ENCODE assay signal across 29 cellular contexts in the genomic region with DNA sequence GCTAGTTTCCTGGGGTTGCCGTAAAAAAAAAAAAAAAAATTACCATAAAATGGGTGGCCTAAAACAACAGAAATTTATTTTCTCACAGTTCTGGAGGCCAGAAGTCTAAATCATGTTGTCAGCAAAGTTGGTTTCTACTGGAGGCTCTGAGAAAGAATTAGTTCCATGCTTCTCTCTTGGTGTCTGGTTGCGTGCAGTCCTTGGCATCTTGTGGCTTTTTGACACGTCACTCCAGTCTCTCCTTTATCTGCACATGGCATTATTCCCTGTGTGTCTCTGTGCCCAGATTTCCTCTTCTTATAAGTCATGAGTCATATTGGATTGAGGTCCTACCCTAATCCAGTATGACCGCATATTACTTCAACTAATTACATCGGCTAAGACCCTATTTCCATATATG. TPM values are rescaled to one million over a fixed set of nuclear protein-coding genes. Genes with fewer than 3 reads are reported as not detected.
A peak's percentile ranks its signal among the peaks of the same experiment; 100 is the strongest.
DNase-seq lines count a peak whose midpoint lies in the region; ATAC-seq, FAIRE-seq and TF ChIP-seq lines count a peak whose summit lies in the region.
"Had no signal": no experiment of that assay in that cellular context is flagged by ENCODE, and none has a peak within 500 bp of the region (broad histone marks: within the 10 kb centered on the region; RNA-seq: fewer than 3 reads in every experiment).

No MANE protein-coding gene starts in this region.

- DNase-seq in heart left ventricle (peak in 1 of 5 donors; percentile 32), left ventricle myocardium inferior (no peak), SJCRH30 (peak in 1 of 2 experiments; percentile 31), fibroblast of pulmonary artery (ENCODE audit: low read depth) (peak; percentile 57), stromal cell of bone marrow (ENCODE audit: low read depth) (peak; percentile 35), frontal cortex (ENCODE audit: low spot score in 2 of 2) (no peak), neural progenitor cell (ENCODE audit: low spot score) (no peak)
- DNase-seq in activated CD4-positive, alpha-beta T cell treated with anti-CD3 and anti-CD28 coated beads, Interleukin-2, amount 50 U/mL, for 4 hours = no peak
- DNase-seq: 8988T; activated CD8-positive, alpha-beta memory T cell treated with anti-CD3 and anti-CD28 coated beads for 24 hours; activated T-cell treated with anti-CD3 and anti-CD28 coated beads, Interleukin-2, amount 50 U/mL, for 48 hours; cortex of kidney; GF-D8; left cardiac atrium; NCI-H187 treated with DMSO at 0.1 percent for 48 hours; T1000; tibial artery had no signal

- intact Hi-C loops in heart left ventricle (cut with DNase I) = no loop called here
- intact Hi-C loops in left ventricle myocardium inferior (cut with micrococcal nuclease) = loop anchor here (10.0 kb wide), 1 partner anchor 118 kb away; no protein-coding TSS in a partner anchor

- H4K20me1 ChIP-seq in neural progenitor cell (ENCODE audit: low read depth) = no peaks in the 10 kb centered on the region

- H3K27me3 ChIP-seq in heart left ventricle (no peaks in the 10 kb centered on the region), left ventricle myocardium inferior (ENCODE audit: low read depth) (no peaks in the 10 kb centered on the region), SJCRH30 (no peaks in the 10 kb centered on the region), neural progenitor cell (no peaks in the 10 kb centered on the region)
- H3K27me3 ChIP-seq: tibial artery had no signal

- H3K4me3 ChIP-seq in heart left ventricle = no peak overlapping the region
- no peak overlapping the region for H3K4me3 ChIP-seq in left ventricle myocardium inferior
- H3K4me3 ChIP-seq in SJCRH30 = no peak overlapping the region
- no peak overlapping the region for H3K4me3 ChIP-seq in fibroblast of pulmonary artery (replicated peaks; ENCODE audit: low read depth, low read length)
- no peak overlapping the region for H3K4me3 ChIP-seq in neural progenitor cell
- H3K4me3 ChIP-seq: prostate gland, tibial artery had no signal

- no peak overlapping the region for H3K27ac Mint-ChIP-seq in neural progenitor cell
- H3K27ac Mint-ChIP-seq: activated naive CD4-positive, alpha-beta T cell treated with anti-CD3 and anti-CD28 coated beads, Interleukin-2, amount 50 U/mL, for 24 hours; brain; IgD-negative memory B cell; mesothelial cell of epicardium; stimulated activated effector memory CD8-positive, alpha-beta T cell treated with anti-CD3 and anti-CD28 coated beads, Interleukin-12 subunit alpha, Interleukin-12 subunit beta, amount 100 ng/mL, for 72 hours had no signal

- 70 to 86% (median 83%) methylated on average over 5 of the region's 5 CpGs for WGBS in heart left ventricle, 4 donors

- ATAC-seq in heart left ventricle = peak in 3 of 4 donors; percentile 49 to 86 (median 75)
- ATAC-seq: activated CD4-positive, CD25-positive, alpha-beta regulatory T cell treated with anti-CD3 and anti-CD28 coated beads, Interleukin-2, amount 50 U/mL, for 24 hours; HCT116; Panc1; stimulated activated effector memory CD8-positive, alpha-beta T cell treated with anti-CD3 and anti-CD28 coated beads, Interleukin-12 subunit alpha, Interleukin-12 subunit beta, amount 100 ng/mL, for 72 hours had no signal

- H3K4me1 Mint-ChIP-seq in neural progenitor cell = no peaks in the 10 kb centered on the region
- H3K4me1 Mint-ChIP-seq: activated naive CD4-positive, alpha-beta T cell treated with anti-CD3 and anti-CD28 coated beads, Interleukin-2, amount 50 U/mL, for 24 hours; brain; CD14-positive monocyte; IgD-negative memory B cell; stimulated activated effector memory CD8-positive, alpha-beta T cell treated with anti-CD3 and anti-CD28 coated beads, Interleukin-12 subunit alpha, Interleukin-12 subunit beta, amount 100 ng/mL, for 72 hours had no signal

- no peak for TF ChIP-seq POLR2A in heart left ventricle (IDR thresholded peaks at IDR 0.05)

- no peak overlapping the region for H2AFZ ChIP-seq in neural progenitor cell (replicated peaks)

- H3K36me3 Mint-ChIP-seq in neural progenitor cell = peaks cover 2% of the 10 kb centered on the region
- H3K36me3 Mint-ChIP-seq: activated naive CD4-positive, alpha-beta T cell treated with anti-CD3 and anti-CD28 coated beads, Interleukin-2, amount 50 U/mL, for 24 hours; mesothelial cell of epicardium; stimulated activated effector memory CD8-positive, alpha-beta T cell treated with anti-CD3 and anti-CD28 coated beads, Interleukin-12 subunit alpha, Interleukin-12 subunit beta, amount 100 ng/mL, for 72 hours had no signal

- H3K27me3 Mint-ChIP-seq in neural progenitor cell (ENCODE audit: insufficient read depth, low read depth) = peaks cover 3% of the 10 kb centered on the region
- H3K27me3 Mint-ChIP-seq: brain, IgD-negative memory B cell had no signal

- no peaks in the 10 kb centered on the region for H3K79me2 ChIP-seq in neural progenitor cell (ENCODE audit: low read depth)

- no peaks in the 10 kb centered on the region for H3K4me1 ChIP-seq in heart left ventricle
- H3K4me1 ChIP-seq in left ventricle myocardium inferior = no peaks in the 10 kb centered on the region
- no peaks in the 10 kb centered on the region for H3K4me1 ChIP-seq in SJCRH30
- H3K4me1 ChIP-seq in neural progenitor cell = no peaks in the 10 kb centered on the region
- H3K4me1 ChIP-seq: prostate gland, tibial artery had no signal

- no peaks in the 10 kb centered on the region for H3K9me3 Mint-ChIP-seq in neural progenitor cell
- H3K9me3 Mint-ChIP-seq: activated naive CD4-positive, alpha-beta T cell treated with anti-CD3 and anti-CD28 coated beads, Interleukin-2, amount 50 U/mL, for 24 hours; brain; CD14-positive monocyte; IgD-negative memory B cell; mesothelial cell of epicardium; stimulated activated effector memory CD8-positive, alpha-beta T cell treated with anti-CD3 and anti-CD28 coated beads, Interleukin-12 subunit alpha, Interleukin-12 subunit beta, amount 100 ng/mL, for 72 hours had no signal

- H3K4me2 ChIP-seq in neural progenitor cell = no peak overlapping the region

- H3K36me3 ChIP-seq in heart left ventricle = no peaks in the 10 kb centered on the region
- H3K36me3 ChIP-seq in left ventricle myocardium inferior = no peaks in the 10 kb centered on the region
- no peaks in the 10 kb centered on the region for H3K36me3 ChIP-seq in SJCRH30
- no peaks in the 10 kb centered on the region for H3K36me3 ChIP-seq in neural progenitor cell
- H3K36me3 ChIP-seq: prostate gland, tibial artery had no signal

- no peak for FAIRE-seq in frontal cortex (lab: Jason Lieb, UNC)

- H3K27ac ChIP-seq in heart left ventricle = no peak overlapping the region
- no peak overlapping the region for H3K27ac ChIP-seq in left ventricle myocardium inferior (replicated peaks)
- 0 out of 2 replicates have a peak overlapping the region, but pooled peaks have one; percentile 29 for H3K27ac ChIP-seq in SJCRH30
- H3K27ac ChIP-seq in neural progenitor cell = no peak overlapping the region
- H3K27ac ChIP-seq: prostate gland, tibial artery had no signal

- H3K4me3 Mint-ChIP-seq in neural progenitor cell = no peak overlapping the region
- H3K4me3 Mint-ChIP-seq: activated naive CD4-positive, alpha-beta T cell treated with anti-CD3 and anti-CD28 coated beads, Interleukin-2, amount 50 U/mL, for 24 hours; brain; CD14-positive monocyte; IgD-negative memory B cell; mesothelial cell of epicardium; stimulated activated effector memory CD8-positive, alpha-beta T cell treated with anti-CD3 and anti-CD28 coated beads, Interleukin-12 subunit alpha, Interleukin-12 subunit beta, amount 100 ng/mL, for 72 hours had no signal

- H3K9ac ChIP-seq in neural progenitor cell = no peak overlapping the region

- H3F3A ChIP-seq in neural progenitor cell (ENCODE audit: low read depth) = no peaks in the 10 kb centered on the region

- H3K9me3 ChIP-seq in heart left ventricle (no peaks in the 10 kb centered on the region), left ventricle myocardium inferior (replicated peaks) (no peaks in the 10 kb centered on the region), SJCRH30 (replicated peaks) (no peaks in the 10 kb centered on the region), neural progenitor cell (ENCODE audit: low read depth) (no peaks in the 10 kb centered on the region)
- H3K9me3 ChIP-seq: prostate gland, tibial artery had no signal

- TF ChIP-seq CTCF in heart left ventricle (IDR thresholded peaks at IDR 0.05) (no peak), left ventricle myocardium inferior (IDR thresholded peaks at IDR 0.05; ENCODE audit: borderline replicate concordance) (no peak), fibroblast of pulmonary artery (IDR thresholded peaks at IDR 0.05; ENCODE audit: low read length, missing control alignments) (no peak), neural progenitor cell (IDR thresholded peaks at IDR 0.05) (no peak)

RNA-seq across cellular contexts. Expression of a gene that starts 38.7 kb away (rescaled TPM):
- total RNA-seq in heart left ventricle (under 1 TPM in 5 of 9 donors, not detected in 4; 0.25 to 0.84 (median 0.64) TPM), left ventricle myocardium inferior (0.55 TPM), frontal cortex (0.82 TPM), neural progenitor cell (ENCODE audit: low replicate concordance) (0.09 TPM in 1 of 2 replicates, not detected in the other)
- polyA plus RNA-seq in heart left ventricle = under 1 TPM; 0.27 to 0.35 TPM
- total RNA-seq in SJCRH30 (2014; rRNA removed; shearing (Covaris generic)) = 0.06 and 0.56 TPM in 2 replicates
- total RNA-seq: glomerular endothelial cell had no signal
- polyA plus RNA-seq: CD14-positive monocyte, IgD-negative memory B cell, neural cell had no signal

Comparison
In these comparisons a context has a peak if more than half of its experiments do, and no peak if none do; other contexts are left out.
1. DNase-seq: peak in fibroblast of pulmonary artery (single experiment) and stromal cell of bone marrow (single experiment); none in left ventricle myocardium inferior (single experiment), activated CD4-positive, alpha-beta T cell treated with anti-CD3 and anti-CD28 coated beads, Interleukin-2, amount 50 U/mL, for 4 hours (0 of 2), frontal cortex (0 of 2) and neural progenitor cell (single experiment).